In the genomic region with DNA sequence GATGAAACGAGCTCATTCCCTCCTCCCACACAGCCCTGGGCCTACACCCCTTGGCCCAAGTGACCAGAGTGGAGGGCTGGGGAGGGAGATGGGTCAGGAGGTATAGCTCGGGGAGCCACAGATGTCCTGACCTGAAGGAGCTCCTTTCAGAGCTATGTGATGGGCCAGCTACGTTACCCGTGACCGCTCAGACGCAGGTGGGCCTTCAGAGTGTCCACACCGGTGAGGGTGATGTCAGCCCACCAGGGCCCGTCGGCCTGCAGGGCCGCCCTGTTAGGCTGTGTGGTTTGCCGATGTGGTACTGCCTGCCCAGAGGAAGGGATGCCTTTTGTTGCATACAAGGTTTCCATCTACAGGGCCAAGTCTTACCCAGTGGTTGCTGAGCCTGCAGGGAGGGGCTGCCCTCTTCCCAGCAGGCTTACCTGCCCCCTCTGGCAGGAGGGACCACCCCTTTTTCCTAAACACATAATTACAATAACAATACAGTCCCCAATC, we compare ENCODE assay signal across 20 cellular contexts.
"Had no signal": no experiment of that assay in that cellular context is flagged by ENCODE, and none has a peak within 500 bp of the region (broad histone marks: within the 10 kb centered on the region; RNA-seq: fewer than 3 reads in every experiment).

No MANE protein-coding gene starts in this region.

- H3K9me3 ChIP-seq: ascending aorta, breast epithelium, prostate gland, right lobe of liver, tibial artery, vagina had no signal

- H3K27me3 ChIP-seq: ascending aorta, breast epithelium, right lobe of liver, tibial artery, vagina had no signal

- H3K27me3 Mint-ChIP-seq: natural killer cell treated with Interleukin-12 subunit alpha and Interleukin-12 subunit beta and Interleukin-15 and Interleukin-18, amount 100 ng/mL, for 72 hours; T-cell had no signal

- H3K4me3 Mint-ChIP-seq: activated CD8-positive, alpha-beta T cell treated with anti-CD3 and anti-CD28 coated beads, Interleukin-2, amount 10 ng/mL, durations not matched to agents 7 days and 5 days; dendritic cell treated with granulocyte-macrophage colony-stimulating factor and Interleukin-4, amounts not matched to agents 40 ng/mL and 50 ng/mL, for 4 days; natural killer cell treated with Interleukin-12 subunit alpha and Interleukin-12 subunit beta and Interleukin-15 and Interleukin-18, amount 100 ng/mL, for 72 hours; T-cell had no signal

- H3K27ac ChIP-seq: ascending aorta, breast epithelium, prostate gland, right lobe of liver, SK-N-MC, tibial artery, WERI-Rb-1 had no signal

- DNase-seq: activated CD4-positive, alpha-beta T cell treated with anti-CD3 and anti-CD28 coated beads for 4 hours; activated CD8-positive, alpha-beta memory T cell treated with anti-CD3 and anti-CD28 coated beads, Interleukin-2, amount 50 U/mL, for 4 hours; activated CD8-positive, alpha-beta T cell treated with anti-CD3 and anti-CD28 coated beads, Interleukin-2, amount 10 ng/mL, durations not matched to agents 7 days and 5 days; cerebellar nuclear complex; effector memory CD4-positive, alpha-beta T cell; foreskin melanocyte; head of caudate nucleus; nucleus accumbens; stimulated activated CD4-positive, alpha-beta T cell treated with anti-CD3 and anti-CD28 coated beads, Interleukin-1b, Interleukin-23, amount 100 ng/mL, for 48 hours; T-cell; WERI-Rb-1 had no signal

- H3K9me3 Mint-ChIP-seq: dendritic cell treated with granulocyte-macrophage colony-stimulating factor and Interleukin-4, amounts not matched to agents 40 ng/mL and 50 ng/mL, for 4 days; natural killer cell treated with Interleukin-12 subunit alpha and Interleukin-12 subunit beta and Interleukin-15 and Interleukin-18, amount 100 ng/mL, for 72 hours; T-cell had no signal

- H3K36me3 Mint-ChIP-seq: natural killer cell treated with Interleukin-12 subunit alpha and Interleukin-12 subunit beta and Interleukin-15 and Interleukin-18, amount 100 ng/mL, for 72 hours; T-cell had no signal

- H3K27ac Mint-ChIP-seq: dendritic cell treated with granulocyte-macrophage colony-stimulating factor and Interleukin-4, amounts not matched to agents 40 ng/mL and 50 ng/mL, for 4 days; T-cell had no signal

- H3K4me3 ChIP-seq: ascending aorta, breast epithelium, prostate gland, right lobe of liver, SK-N-MC, tibial artery, vagina had no signal

- ATAC-seq: activated CD8-positive, alpha-beta T cell treated with anti-CD3 and anti-CD28 coated beads, Interleukin-2, amount 10 ng/mL, durations not matched to agents 7 days and 5 days; natural killer cell treated with Interleukin-12 subunit alpha and Interleukin-12 subunit beta and Interleukin-15 and Interleukin-18, amount 100 ng/mL, for 72 hours; right lobe of liver; T-cell had no signal

- H3K36me3 ChIP-seq: ascending aorta, breast epithelium, prostate gland, right lobe of liver, tibial artery, vagina, WERI-Rb-1 had no signal
